17 cellular contexts compared by ENCODE assay signal in the genomic region with DNA sequence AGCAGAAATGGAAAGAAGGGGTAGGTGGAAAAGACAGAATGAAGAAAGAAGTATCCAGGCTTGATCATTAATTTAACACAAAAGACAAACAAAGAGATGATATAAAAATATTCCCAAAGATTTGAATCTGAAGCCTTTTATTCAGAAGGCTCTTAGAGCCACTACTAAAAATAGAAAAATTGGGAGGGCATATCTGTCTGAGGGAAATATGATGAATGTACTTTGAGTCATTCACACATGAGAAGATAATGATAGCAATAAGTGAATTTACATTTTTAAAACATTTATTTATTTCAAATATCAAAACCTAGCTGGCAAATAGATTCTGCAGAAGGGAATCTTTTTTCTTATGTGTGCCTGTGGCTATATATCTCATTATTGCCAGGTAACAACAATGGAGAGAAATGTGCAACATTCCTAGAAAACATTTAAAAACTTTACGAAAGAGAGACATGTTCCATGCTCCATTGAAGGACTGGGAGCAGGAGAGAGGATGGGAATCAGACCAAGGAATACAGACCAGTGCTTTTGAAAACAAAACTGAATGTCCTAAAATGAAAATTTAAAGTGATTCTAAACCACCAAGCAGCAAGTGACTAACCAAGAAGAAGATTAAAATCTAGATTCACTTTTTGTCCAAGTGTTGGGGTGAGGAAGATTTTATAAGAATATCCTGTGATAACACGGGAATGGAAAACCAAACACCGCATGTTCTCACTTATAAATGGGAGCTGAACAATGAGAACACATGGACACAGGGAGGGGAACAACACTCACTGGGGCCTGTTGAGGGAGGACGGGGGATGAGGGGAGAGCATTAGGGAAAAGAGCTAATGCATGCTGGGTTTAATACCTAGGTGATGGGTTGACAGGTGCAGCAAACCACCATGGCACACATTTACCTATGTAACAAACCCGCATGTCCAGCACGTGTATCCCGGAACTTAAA. TPM values are rescaled to one million over a fixed set of nuclear protein-coding genes. Genes with fewer than 3 reads are reported as not detected.
A peak's percentile ranks its signal among the peaks of the same experiment; 100 is the strongest.
DNase-seq lines count a peak whose midpoint lies in the region; ATAC-seq and TF ChIP-seq lines count a peak whose summit lies in the region.
"Had no signal": no experiment of that assay in that cellular context is flagged by ENCODE, and none has a peak within 500 bp of the region (broad histone marks: within the 10 kb centered on the region; RNA-seq: fewer than 3 reads in every experiment).

No MANE protein-coding gene starts in this region.

- H3K4me3 ChIP-seq in heart right ventricle (no peak overlapping the region), brain microvascular endothelial cell (ENCODE audit: low read depth, low read length) (no peak overlapping the region), vagina (no peak overlapping the region)
- H3K4me3 ChIP-seq: adrenal gland, colonic mucosa had no signal

- H3K27ac ChIP-seq in heart right ventricle = peak overlapping the region in 2 of 10 donors; percentile 9 to 17
- H3K27ac ChIP-seq in brain microvascular endothelial cell = peak overlapping the region; percentile 24
- H3K27ac ChIP-seq in vagina = no peak overlapping the region
- H3K27ac ChIP-seq: adrenal gland, colonic mucosa, RWPE1 had no signal

- H3K9me3 ChIP-seq in heart right ventricle (no peaks in the 10 kb centered on the region), vagina (no peaks in the 10 kb centered on the region)
- H3K9me3 ChIP-seq: adrenal gland, colonic mucosa had no signal

- TF ChIP-seq POLR2A in vagina (IDR thresholded peaks at IDR 0.05) = no peak

- DNase-seq in heart right ventricle (no peak), Right ventricle myocardium superior (no peak), brain microvascular endothelial cell (no peak), stromal cell of bone marrow (ENCODE audit: low read depth) (peak; percentile 54), vagina (ENCODE audit: extremely low spot score in 2 of 2) (no peak), DMS53 (lab: John Stamatoyannopoulos, UW) (no peak)
- DNase-seq: activated CD4-positive, CD25-positive, alpha-beta regulatory T cell treated with anti-CD3 and anti-CD28 coated beads, Interleukin-2, amount 50 U/mL, for 72 hours; activated CD8-positive, alpha-beta memory T cell treated with anti-CD3 and anti-CD28 coated beads, Interleukin-2, amount 50 U/mL, for 48 hours; colonic mucosa; effector CD4-positive, alpha-beta T cell; NCI-H2107 had no signal

- TF ChIP-seq CTCF in heart right ventricle (IDR thresholded peaks at IDR 0.05) (no peak), brain microvascular endothelial cell (IDR thresholded peaks at IDR 0.05; ENCODE audit: low read depth, low read length, missing control alignments) (no peak), vagina (IDR thresholded peaks at IDR 0.05) (no peak)

- peaks cover 0 to 9% (median 0%) of the 10 kb centered on the region in 9 donors for H3K4me1 ChIP-seq in heart right ventricle
- no peaks in the 10 kb centered on the region for H3K4me1 ChIP-seq in vagina
- H3K4me1 ChIP-seq: colonic mucosa had no signal

- H3K27me3 ChIP-seq in heart right ventricle (no peaks in the 10 kb centered on the region), brain microvascular endothelial cell (replicated peaks) (no peaks in the 10 kb centered on the region), vagina (no peaks in the 10 kb centered on the region)
- H3K27me3 ChIP-seq: adrenal gland, colonic mucosa had no signal

- no peaks in the 10 kb centered on the region for H3K36me3 ChIP-seq in heart right ventricle
- H3K36me3 ChIP-seq in brain microvascular endothelial cell (replicated peaks) = no peaks in the 10 kb centered on the region
- H3K36me3 ChIP-seq in vagina = no peaks in the 10 kb centered on the region
- H3K36me3 ChIP-seq: adrenal gland, colonic mucosa had no signal

- ATAC-seq in heart right ventricle = peak in 5 of 8 donors; percentile 30 to 72 (median 35)
- no peak for ATAC-seq in Right ventricle myocardium superior (ENCODE audit: poor library complexity)
- peak; percentile 13 for ATAC-seq in HG02885 (IDR thresholded peaks at IDR 0.05; ENCODE audit: poor library complexity, unreplicated experiment)
- ATAC-seq in GM18517 (IDR thresholded peaks at IDR 0.05; ENCODE audit: unreplicated experiment) = no peak
- ATAC-seq: activated T-helper 17 cell treated with anti-CD3 and anti-CD28 coated beads, Interleukin-2, amount 50 U/mL, for 72 hours; stimulated activated naive CD8-positive, alpha-beta T cell treated with anti-CD3 and anti-CD28 coated beads, Interleukin-15, Interleukin-2, amounts not matched to agents 100 U/mL and 50 U/mL, for 24 hours had no signal

- intact Hi-C loops in heart right ventricle (cut with DNase I) = loop anchor here (1.0 to 10.0 kb wide), 14 partner anchors 171 to 463 kb away; no protein-coding TSS in a partner anchor
- intact Hi-C loops in Right ventricle myocardium superior (cut with DNase I) = loop anchor here (5.0 kb wide), 2 partner anchors 193 to 283 kb away; no protein-coding TSS in a partner anchor
- intact Hi-C loops in vagina (cut with DNase I) = no loop called here

- in situ Hi-C loops in brain microvascular endothelial cell (cut with HindIII; ENCODE audit: low pct_ligation_motif_present, low sequenced_read_pairs) = no loop called here

- WGBS in heart right ventricle, 2 donors = 48 to 50% methylated on average over 7 of the region's 7 CpGs

RNA-seq across cellular contexts. Expression of a gene that starts 41.2 kb away (rescaled TPM):
- 100 to 1,000 TPM in 9 of 10 donors, 10 to 100 TPM in 1; 90.8 to 204 (median 115) TPM for total RNA-seq in heart right ventricle
- 100 to 1,000 TPM; 107 to 285 TPM for polyA plus RNA-seq in heart right ventricle
- 105 TPM for total RNA-seq in Right ventricle myocardium superior
- 197 TPM for total RNA-seq in vagina

Comparison
In these comparisons a context has a peak if more than half of its experiments do, and no peak if none do; other contexts are left out.
1. ATAC-seq: peak in heart right ventricle (5 of 8) and HG02885 (single experiment); none in Right ventricle myocardium superior (single experiment) and GM18517 (single experiment).